In genomic region chr10:11424456-11425287, GRCh38 we compare ENCODE assay signal across 8 cellular contexts.
DNase-seq lines count a peak whose midpoint lies in the region; ATAC-seq and TF ChIP-seq lines count a peak whose summit lies in the region.

No MANE protein-coding gene starts in this region.

- TF ChIP-seq EP300 in stomach (IDR thresholded peaks at IDR 0.05) = no peak

- ATAC-seq in GM18505 (IDR thresholded peaks at IDR 0.05; ENCODE audit: unreplicated experiment) = peak; percentile 58
- no peak for ATAC-seq in HG03439 (IDR thresholded peaks at IDR 0.05; ENCODE audit: unreplicated experiment)
- ATAC-seq in HG03571 (IDR thresholded peaks at IDR 0.05; ENCODE audit: unreplicated experiment) = no peak

- H3K27ac ChIP-seq in stomach = no peak overlapping the region

- H3K4me3 ChIP-seq in NB4 (ENCODE audit: low read depth, low read length) = no peak overlapping the region
- H3K4me3 ChIP-seq in stomach = no peak overlapping the region

- WGBS in stomach, 5 donors = 32 to 36% (median 34%) methylated on average over 11 of the region's 11 CpGs

- H3K27me3 ChIP-seq in stomach = no peaks in the 10 kb centered on the region

- TF ChIP-seq POLR2A in GM18505 (IDR thresholded peaks at IDR 0.05; ENCODE audit: borderline replicate concordance, extremely low read depth, insufficient read depth, insufficient read length) = no peak
- TF ChIP-seq POLR2A in NB4 (IDR thresholded peaks at IDR 0.05; ENCODE audit: extremely low read depth, insufficient read length) = no peak
- TF ChIP-seq POLR2A in stomach (IDR thresholded peaks at IDR 0.05) = no peak

- DNase-seq in AG09319 (ENCODE audit: extremely low read depth, low read depth) = peak; percentile 19
- peak; percentile 28 for DNase-seq in NB4 (ENCODE audit: low read depth)
- peak; percentile 79 for DNase-seq in astrocyte of the hippocampus (ENCODE audit: low read depth, low spot score)
- peak in 27 of 51 donors; percentile 3 to 55 (median 24) for DNase-seq in hypothalamus (lab: John Stamatoyannopoulos, UW)
- DNase-seq in stomach = peak; percentile 54

- peak; percentile 89 for TF ChIP-seq CTCF in AG09319 (IDR thresholded peaks at IDR 0.05; ENCODE audit: low read depth, low read length)
- peak; percentile 73 for TF ChIP-seq CTCF in NB4 (IDR thresholded peaks at IDR 0.05; ENCODE audit: low read depth, low read length)
- TF ChIP-seq CTCF in stomach (IDR thresholded peaks at IDR 0.05) = peak in 5 of 7 experiments; percentile 29 to 81 (median 57)

- H3K4me1 ChIP-seq in stomach = no peaks in the 10 kb centered on the region

- intact Hi-C loops in stomach (cut with DNase I; ENCODE audit: low total_unique reads) = no loop called here

- peaks cover 0 to 16% (median 9%) of the 10 kb centered on the region in 4 donors for H3K9me3 ChIP-seq in stomach

- H3K36me3 ChIP-seq in stomach = no peaks in the 10 kb centered on the region

Comparison
In these comparisons a context has a peak if more than half of its experiments do, and no peak if none do; other contexts are left out.
1. DNase-seq: peak in every context shown above with its lines; median percentile 79 in astrocyte of the hippocampus; 54 in stomach; 28 in NB4; 24 in hypothalamus; 19 in AG09319.